20 cellular contexts compared by ENCODE assay signal in the genomic region with DNA sequence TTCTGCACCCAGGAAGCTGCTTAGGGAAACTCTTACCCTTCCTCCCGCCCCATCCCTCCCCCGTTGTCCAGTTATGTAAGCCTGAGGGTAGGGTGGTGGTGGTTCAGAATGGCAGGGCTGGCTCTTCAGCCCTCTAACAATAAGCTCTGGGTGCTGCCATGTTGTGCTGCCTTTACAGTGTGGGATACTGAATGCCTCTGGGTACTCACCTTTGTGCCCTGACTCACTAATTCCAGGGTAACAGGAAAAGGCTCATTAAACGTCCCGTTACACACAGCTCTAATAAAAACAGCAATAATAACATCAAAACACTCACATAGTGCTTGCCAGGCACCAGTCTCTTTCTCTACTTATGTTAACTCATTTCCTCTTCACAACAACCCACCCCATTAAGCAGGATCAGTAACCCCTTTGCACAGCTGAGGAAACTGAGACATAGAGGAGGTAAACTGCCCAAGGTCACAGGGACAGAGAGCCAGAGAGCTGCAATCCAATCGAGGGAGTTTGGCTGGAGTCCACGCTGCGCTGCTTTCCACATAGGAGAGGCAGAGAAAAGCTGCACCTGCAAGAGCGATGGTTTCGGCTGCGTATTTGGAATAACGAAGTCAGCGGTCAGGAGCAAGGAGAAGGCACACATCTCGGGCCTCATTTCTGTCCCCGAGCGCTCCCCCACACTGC. TPM values are rescaled to one million over a fixed set of nuclear protein-coding genes. Genes with fewer than 3 reads are reported as not detected.
DNase-seq lines count a peak whose midpoint lies in the region; ATAC-seq and TF ChIP-seq lines count a peak whose summit lies in the region.
"Had no signal": no experiment of that assay in that cellular context is flagged by ENCODE, and none has a peak within 500 bp of the region (broad histone marks: within the 10 kb centered on the region; RNA-seq: fewer than 3 reads in every experiment).

No MANE protein-coding gene starts in this region.

- no peak for TF ChIP-seq CTCF in left ventricle myocardium inferior (IDR thresholded peaks at IDR 0.05; ENCODE audit: borderline replicate concordance)
- TF ChIP-seq CTCF in MCF 10A (IDR thresholded peaks at IDR 0.05; ENCODE audit: unreplicated experiment): no peak
- TF ChIP-seq CTCF in upper lobe of left lung (IDR thresholded peaks at IDR 0.05): no peak

- H3K9me3 ChIP-seq in left ventricle myocardium inferior (replicated peaks): peaks cover 11% of the 10 kb centered on the region
- H3K9me3 ChIP-seq in upper lobe of left lung: no peaks in the 10 kb centered on the region
- H3K9me3 ChIP-seq: SJSA1 had no signal

- H3K36me3 Mint-ChIP-seq in MCF 10A (ENCODE audit: insufficient read depth, unreplicated experiment): no peaks in the 10 kb centered on the region
- H3K36me3 Mint-ChIP-seq: activated naive CD4-positive, alpha-beta T cell treated with anti-CD3 and anti-CD28 coated beads, Interleukin-2, amount 10 ng/mL, durations not matched to agents 7 days and 5 days had no signal

- peak overlapping the region; percentile 55 for H3K27ac Mint-ChIP-seq in MCF 10A (ENCODE audit: low read depth, unreplicated experiment)
- H3K27ac Mint-ChIP-seq: activated naive CD4-positive, alpha-beta T cell treated with anti-CD3 and anti-CD28 coated beads, Interleukin-2, amount 10 ng/mL, durations not matched to agents 7 days and 5 days; CD4-positive, alpha-beta T cell; nephron had no signal

- POLR2A ChIA-PET in MCF 10A (lab: Yijun Ruan, JAX): interaction anchor here (0.6 to 0.9 kb wide), 3 partner anchors 27 to 390 kb away, joined by 4 to 5 read pairs (median 4); no protein-coding TSS in a partner anchor

- peak overlapping the region; percentile 80 for H3K27ac ChIP-seq in left ventricle myocardium inferior (replicated peaks)
- H3K27ac ChIP-seq in upper lobe of left lung: peak overlapping the region in 3 of 4 donors; percentile 43 to 78 (median 60)
- H3K27ac ChIP-seq: HL-60, SJSA1 had no signal

- WGBS in upper lobe of left lung, 2 donors: 80 to 81% methylated on average over 13 to 15 of the region's 15 CpGs

- peaks cover 40% of the 10 kb centered on the region for H3K4me1 ChIP-seq in left ventricle myocardium inferior
- H3K4me1 ChIP-seq in upper lobe of left lung: peaks cover 0 to 29% (median 8%) of the 10 kb centered on the region in 4 donors

- intact Hi-C loops in left ventricle myocardium inferior (cut with micrococcal nuclease) (no loop called here), cardiac septum (cut with DNase I) (loop anchor here (10.0 kb wide), 1 partner anchor 51 kb away; no protein-coding TSS in a partner anchor), MCF 10A (cut with micrococcal nuclease) (no loop called here)

- DNase-seq in left ventricle myocardium inferior: no peak
- DNase-seq in cardiac septum (ENCODE audit: low spot score): no peak
- peak; percentile 59 for DNase-seq in MCF 10A (ENCODE audit: unreplicated experiment)
- DNase-seq in kidney tubule cell (ENCODE audit: low spot score): peak; percentile 28
- no peak for DNase-seq in upper lobe of left lung
- DNase-seq in NCI-H345 (lab: John Stamatoyannopoulos, UW): no peak
- DNase-seq in DMS53 (lab: John Stamatoyannopoulos, UW): no peak
- DNase-seq in left lobe of liver (ENCODE audit: low spot score): no peak
- DNase-seq: ACHN; activated CD4-positive, alpha-beta T cell treated with anti-CD3 and anti-CD28 coated beads, Interleukin-2, amount 50 U/mL, for 1 hour; activated naive CD4-positive, alpha-beta T cell treated with anti-CD3 and anti-CD28 coated beads, Interleukin-2, amount 10 ng/mL, durations not matched to agents 7 days and 5 days; activated T-cell treated with anti-CD3 and anti-CD28 coated beads, Interleukin-2, amount 50 U/mL, for 1 hour; CD4-positive, alpha-beta T cell; mesenchymal stem cell; NCI-H1436; NCI-H2227 treated with DMSO at 0.1 percent for 48 hours; T1000 had no signal

- no peaks in the 10 kb centered on the region for H3K27me3 Mint-ChIP-seq in MCF 10A (ENCODE audit: insufficient read depth, unreplicated experiment)
- H3K27me3 Mint-ChIP-seq: CD4-positive, alpha-beta T cell had no signal

- H3K36me3 ChIP-seq in left ventricle myocardium inferior (no peaks in the 10 kb centered on the region), upper lobe of left lung (no peaks in the 10 kb centered on the region)
- H3K36me3 ChIP-seq: SJSA1 had no signal

- H3K9me3 Mint-ChIP-seq in MCF 10A (ENCODE audit: unreplicated experiment): no peaks in the 10 kb centered on the region
- H3K9me3 Mint-ChIP-seq: CD4-positive, alpha-beta T cell had no signal

- ATAC-seq in upper lobe of left lung (ENCODE audit: low FRiP score in 2 of 2) (no peak), left lobe of liver (no peak)

- peaks cover 29% of the 10 kb centered on the region for H3K4me1 Mint-ChIP-seq in MCF 10A (ENCODE audit: insufficient read depth, unreplicated experiment)
- H3K4me1 Mint-ChIP-seq: nephron had no signal

- CTCF ChIA-PET in MCF 10A (lab: Yijun Ruan, JAX): interaction anchor here (0.7 to 0.9 kb wide), 3 partner anchors 23 to 165 kb away, joined by 3 read pairs; no protein-coding TSS in a partner anchor

- no peak overlapping the region for H3K4me3 ChIP-seq in left ventricle myocardium inferior
- no peak overlapping the region for H3K4me3 ChIP-seq in upper lobe of left lung
- H3K4me3 ChIP-seq: SJSA1 had no signal

- H3K27me3 ChIP-seq in left ventricle myocardium inferior (ENCODE audit: low read depth) (no peaks in the 10 kb centered on the region), upper lobe of left lung (no peaks in the 10 kb centered on the region)
- H3K27me3 ChIP-seq: SJSA1 had no signal

- BruUV-seq in MCF 10A (replicated peaks; lab: Mats Ljungman, UMichigan): no TSS peak

- TF ChIP-seq EP300 in upper lobe of left lung (IDR thresholded peaks at IDR 0.05): no peak

- H3K4me3 Mint-ChIP-seq in MCF 10A (ENCODE audit: unreplicated experiment): no peak overlapping the region
- H3K4me3 Mint-ChIP-seq: activated naive CD4-positive, alpha-beta T cell treated with anti-CD3 and anti-CD28 coated beads, Interleukin-2, amount 10 ng/mL, durations not matched to agents 7 days and 5 days; CD4-positive, alpha-beta T cell; nephron had no signal

- no peak for TF ChIP-seq POLR2A in upper lobe of left lung (IDR thresholded peaks at IDR 0.05)

RNA-seq across cellular contexts. Expression of gene CLDN5, which starts 41.9 kb away (rescaled TPM):
- total RNA-seq in left ventricle myocardium inferior: 19.5 TPM
- 9.3 TPM for total RNA-seq in cardiac septum
- total RNA-seq in MCF 10A (2022): not detected in 2 replicates
- 100 to 1,000 TPM in 5 of 6 donors, 10 to 100 TPM in 1; 70.2 to 726 (median 229) TPM for total RNA-seq in upper lobe of left lung
- 10.4 TPM for total RNA-seq in left lobe of liver
- total RNA-seq: CD4-positive, alpha-beta T cell; SJSA1 had no signal

Comparison
In these comparisons a context has a peak if more than half of its experiments do, and no peak if none do; other contexts are left out.
1. DNase-seq: peak in MCF 10A (single experiment) and kidney tubule cell (single experiment); none in left ventricle myocardium inferior (single experiment), cardiac septum (single experiment), upper lobe of left lung (0 of 2), NCI-H345 (single experiment), DMS53 (single experiment) and left lobe of liver (single experiment).
2. RNA of gene CLDN5, which starts 41.9 kb away (total RNA-seq): 70.2 to 726 TPM in upper lobe of left lung, 19.5 TPM in left ventricle myocardium inferior (single experiment), 10.4 TPM in left lobe of liver (single experiment) and 9.3 TPM in cardiac septum (single experiment); not detected in MCF 10A; every median in the first group is over 10 times any median in the second.